18 cellular contexts compared by ENCODE assay signal in genomic region chr16:87093804-87094203, GRCh38.
DNase-seq lines count a peak whose midpoint lies in the region; ATAC-seq, FAIRE-seq and TF ChIP-seq lines count a peak whose summit lies in the region.
"Had no signal": no experiment of that assay in that cellular context is flagged by ENCODE, and none has a peak within 500 bp of the region (broad histone marks: within the 10 kb centered on the region; RNA-seq: fewer than 3 reads in every experiment).

No MANE protein-coding gene starts in this region.

- no peak overlapping the region for H3K9ac ChIP-seq in kidney (ENCODE audit: low read length in 2 of 2)
- H3K9ac ChIP-seq in neuronal stem cell (ENCODE audit: low read depth, low read length, poor library complexity) = no peak overlapping the region

- H3K4me3 ChIP-seq in body of pancreas (no peak overlapping the region), kidney (ENCODE audit: low read length in 2 of 2) (no peak overlapping the region), neuronal stem cell (ENCODE audit: low read length in 2 of 2) (no peak overlapping the region), H7 (ENCODE audit: insufficient read depth, low read depth, low read length) (no peak overlapping the region)

- no peak for TF ChIP-seq POLR2A in body of pancreas (IDR thresholded peaks at IDR 0.05)

- peak overlapping the region; percentile 92 for H3K18ac ChIP-seq in neuronal stem cell (ENCODE audit: low read length)

- intact Hi-C loops in body of pancreas (cut with DNase I) (no loop called here), kidney (cut with DNase I) (no loop called here)

- H2AFZ ChIP-seq in neuronal stem cell (ENCODE audit: low read length) = no peak overlapping the region

- TF ChIP-seq CTCF in body of pancreas (IDR thresholded peaks at IDR 0.05) = no peak
- no peak for TF ChIP-seq CTCF in kidney (IDR thresholded peaks at IDR 0.05; ENCODE audit: borderline replicate concordance, extremely low read depth, insufficient read depth)

- H3K4me2 ChIP-seq in neuronal stem cell (ENCODE audit: insufficient read depth, low read length, poor library complexity, severe bottlenecking) = no peak overlapping the region

- H2BK5ac ChIP-seq in neuronal stem cell (ENCODE audit: low read length) = no peak overlapping the region

- H3K4me1 ChIP-seq in body of pancreas (peaks cover 52% of the 10 kb centered on the region), kidney (ENCODE audit: control insufficient read depth in 1 of 2, insufficient read depth in 1 of 2, low read depth in 1 of 2, low read length in 2 of 2) (no peaks in the 10 kb centered on the region), neuronal stem cell (ENCODE audit: control insufficient read depth in 2 of 2, insufficient read depth in 1 of 2, low read depth in 1 of 2, low read length in 2 of 2) (peaks cover 0 to 14% of the 10 kb centered on the region in 2 donors)
- H3K4me1 ChIP-seq: BE2C had no signal

- peak overlapping the region; percentile 60 for H3K4ac ChIP-seq in neuronal stem cell (ENCODE audit: low read length)

- H3K27ac ChIP-seq in body of pancreas (peak overlapping the region in 3 of 4 donors; percentile 40 to 60 (median 45)), kidney (ENCODE audit: low read depth in 2 of 2, low read length in 2 of 2) (no peak overlapping the region), neuronal stem cell (replicated peaks; ENCODE audit: low read length) (no peak overlapping the region)
- H3K27ac ChIP-seq: HL-60 had no signal

- no peak overlapping the region for H3K23ac ChIP-seq in neuronal stem cell (ENCODE audit: low read depth, low read length, poor library complexity)

- DNase-seq in body of pancreas (no peak), kidney (peak; percentile 59), neuronal stem cell (ENCODE audit: low spot score) (no peak), H7 (no peak), NCI-H2081 (lab: John Stamatoyannopoulos, UW) (no peak)
- DNase-seq: ACHN; BE2C; C1 segment of cervical spinal cord; CD4-positive, CD25-positive, alpha-beta regulatory T cell; CD8-positive, alpha-beta memory T cell; COR-L47; DMS79; GDM1; HCEC 1CT had no signal

- no peak overlapping the region for H3K14ac ChIP-seq in neuronal stem cell (ENCODE audit: low read length)

- peak overlapping the region; percentile 23 for H2BK15ac ChIP-seq in neuronal stem cell (ENCODE audit: low read length)

- peak overlapping the region; percentile 66 for H2BK12ac ChIP-seq in neuronal stem cell (ENCODE audit: low read length)

- no peak overlapping the region for H4K8ac ChIP-seq in neuronal stem cell (ENCODE audit: low read depth, low read length)

- H2BK120ac ChIP-seq in neuronal stem cell (ENCODE audit: low read depth, low read length) = no peak overlapping the region

- no peaks in the 10 kb centered on the region for H3K36me3 ChIP-seq in body of pancreas (replicated peaks in 1 of 2; ENCODE audit: insufficient read depth in 1 of 2, low read depth in 2 of 2)
- no peaks in the 10 kb centered on the region for H3K36me3 ChIP-seq in kidney (ENCODE audit: control insufficient read depth in 1 of 2, insufficient read depth in 2 of 2, low read length in 2 of 2)
- no peaks in the 10 kb centered on the region for H3K36me3 ChIP-seq in neuronal stem cell (replicated peaks in 1 of 2; ENCODE audit: control insufficient read depth in 2 of 2, insufficient read depth in 2 of 2, low read length in 2 of 2)
- H3K36me3 ChIP-seq in H7 (replicated peaks; ENCODE audit: control insufficient read depth, insufficient read depth, low read length) = no peaks in the 10 kb centered on the region
- H3K36me3 ChIP-seq: BE2C had no signal

- H3K9me3 ChIP-seq in body of pancreas = no peaks in the 10 kb centered on the region
- H3K9me3 ChIP-seq in kidney (ENCODE audit: control insufficient read depth in 1 of 2, low read length in 2 of 2) = no peaks in the 10 kb centered on the region
- H3K9me3 ChIP-seq in neuronal stem cell (replicated peaks in 1 of 2; ENCODE audit: control insufficient read depth in 2 of 2, insufficient read depth in 1 of 2, low read depth in 1 of 2, low read length in 2 of 2) = no peaks in the 10 kb centered on the region
- H3K9me3 ChIP-seq: BE2C had no signal

- H3K27me3 ChIP-seq in body of pancreas = no peaks in the 10 kb centered on the region
- H3K27me3 ChIP-seq in neuronal stem cell (ENCODE audit: control insufficient read depth in 3 of 3, insufficient read depth in 3 of 3, low read depth in 1 of 3, low read length in 3 of 3) = peaks cover 0 to 19% (median 0%) of the 10 kb centered on the region in 3 experiments
- no peaks in the 10 kb centered on the region for H3K27me3 ChIP-seq in H7 (ENCODE audit: control insufficient read depth, insufficient read depth, low read length)

- 83 to 86% methylated on average over 4 to 10 of the region's 11 CpGs for WGBS in body of pancreas, 2 donors
- no CpG with 5 or more reads among the region's 11 CpGs for WGBS in neuronal stem cell (ENCODE audit: extremely low coverage in 2 of 2, insufficient read length in 2 of 2, insufficient replicate concordance in 1 of 2), 2 donors

- ATAC-seq in body of pancreas = no peak
- ATAC-seq in GM19035 (IDR thresholded peaks at IDR 0.05; ENCODE audit: unreplicated experiment) = no peak

- H4K91ac ChIP-seq in neuronal stem cell (ENCODE audit: low read depth, low read length, poor library complexity) = no peak overlapping the region

- peak overlapping the region; percentile 88 for H2AK5ac ChIP-seq in neuronal stem cell (ENCODE audit: low read depth, low read length)

- FAIRE-seq in kidney (lab: Jason Lieb, UNC) = no peak
- FAIRE-seq: A204.1, D721Med had no signal

- no peaks in the 10 kb centered on the region for H3K79me1 ChIP-seq in neuronal stem cell (ENCODE audit: low read depth, low read length)

Comparison
In these comparisons a context has a peak if more than half of its experiments do, and no peak if none do; other contexts are left out.
1. H3K27ac ChIP-seq: peak in body of pancreas (3 of 4); none in kidney (0 of 2) and neuronal stem cell (single experiment).